ENCODE assay signal across 14 cellular contexts in genomic region chr17:82674656-82675475, GRCh38. TPM values are rescaled to one million over a fixed set of nuclear protein-coding genes. Genes with fewer than 3 reads are reported as not detected.
DNase-seq lines count a peak whose midpoint lies in the region; ATAC-seq and TF ChIP-seq lines count a peak whose summit lies in the region.
"Had no signal": no experiment of that assay in that cellular context is flagged by ENCODE, and none has a peak within 500 bp of the region (broad histone marks: within the 10 kb centered on the region; RNA-seq: fewer than 3 reads in every experiment).

No MANE protein-coding gene starts in this region.

- ATAC-seq in HG03135 (IDR thresholded peaks at IDR 0.05; ENCODE audit: unreplicated experiment): no peak
- ATAC-seq in lower lobe of right lung: no peak

- no peaks in the 10 kb centered on the region for H3K9me3 ChIP-seq in lower lobe of right lung

- H3K27ac ChIP-seq in angular gyrus (ENCODE audit: low read depth, low read length) (peak overlapping the region; percentile 96), lower lobe of right lung (no peak overlapping the region)

- H3K36me3 Mint-ChIP-seq in glutamatergic neuron (ENCODE audit: unreplicated experiment) (no peaks in the 10 kb centered on the region), Calu3 (ENCODE audit: insufficient read depth, unreplicated experiment) (peaks cover 14% of the 10 kb centered on the region)

- H3K4me1 Mint-ChIP-seq in glutamatergic neuron (ENCODE audit: low read depth, unreplicated experiment): peaks cover 4% of the 10 kb centered on the region
- peaks cover 9% of the 10 kb centered on the region for H3K4me1 Mint-ChIP-seq in Calu3 (ENCODE audit: low read depth, unreplicated experiment)

- DNase-seq in COR-L47 (lab: John Stamatoyannopoulos, UW) (peak; percentile 83), glutamatergic neuron (no peak), myocyte (ENCODE audit: low read depth) (peak; percentile 67), lower lobe of right lung (no peak), Calu3 (no peak), HCEC 1CT (no peak)
- DNase-seq: activated CD4-positive, alpha-beta T cell treated with anti-CD3 and anti-CD28 coated beads for 4 hours; activated CD8-positive, alpha-beta memory T cell treated with anti-CD3 and anti-CD28 coated beads, Interleukin-2, amount 50 U/mL, for 48 hours; activated naive CD4-positive, alpha-beta T cell treated with anti-CD3 and anti-CD28 coated beads for 36 hours; effector CD4-positive, alpha-beta T cell; NCI-H1105 had no signal

- peaks cover 6% of the 10 kb centered on the region for H3K27me3 Mint-ChIP-seq in glutamatergic neuron (ENCODE audit: unreplicated experiment)
- no peaks in the 10 kb centered on the region for H3K27me3 Mint-ChIP-seq in Calu3 (ENCODE audit: unreplicated experiment)

- peak overlapping the region; percentile 25 for H3K27ac Mint-ChIP-seq in glutamatergic neuron (ENCODE audit: unreplicated experiment)
- no peak overlapping the region for H3K27ac Mint-ChIP-seq in Calu3 (ENCODE audit: unreplicated experiment)
- H3K27ac Mint-ChIP-seq: activated naive CD4-positive, alpha-beta T cell treated with anti-CD3 and anti-CD28 coated beads for 36 hours; nephron had no signal

- no TSS peak for BruUV-seq in Calu3 (replicated peaks; lab: Mats Ljungman, UMichigan)

- H3K9me3 Mint-ChIP-seq in glutamatergic neuron (ENCODE audit: unreplicated experiment) (peaks cover 2% of the 10 kb centered on the region), Calu3 (ENCODE audit: low read depth, unreplicated experiment) (no peaks in the 10 kb centered on the region)
- H3K9me3 Mint-ChIP-seq: activated naive CD4-positive, alpha-beta T cell treated with anti-CD3 and anti-CD28 coated beads for 36 hours; nephron had no signal

- H3K27me3 ChIP-seq in lower lobe of right lung (ENCODE audit: low read depth): no peaks in the 10 kb centered on the region

- no peak overlapping the region for H3K4me3 ChIP-seq in lower lobe of right lung

- CTCF ChIA-PET in Calu3 (lab: Charles Lee): no interaction called here

- intact Hi-C loops in lower lobe of right lung (cut with DNase I): no loop called here
- intact Hi-C loops in Calu3 (cut with micrococcal nuclease; ENCODE audit: unreplicated experiment): no loop called here

- TF ChIP-seq CTCF in glutamatergic neuron (IDR thresholded peaks at IDR 0.05; ENCODE audit: partially characterized antibody, unreplicated experiment) (no peak), lower lobe of right lung (IDR thresholded peaks at IDR 0.05) (no peak), Calu3 (IDR thresholded peaks at IDR 0.05; ENCODE audit: unreplicated experiment) (no peak)

- H3K4me1 ChIP-seq in lower lobe of right lung: no peaks in the 10 kb centered on the region

- H3K4me3 Mint-ChIP-seq in glutamatergic neuron (ENCODE audit: unreplicated experiment) (no peak overlapping the region), Calu3 (ENCODE audit: low read depth, unreplicated experiment) (no peak overlapping the region)
- H3K4me3 Mint-ChIP-seq: activated naive CD4-positive, alpha-beta T cell treated with anti-CD3 and anti-CD28 coated beads for 36 hours; nephron had no signal

- H3K36me3 ChIP-seq in lower lobe of right lung: no peaks in the 10 kb centered on the region

RNA-seq across cellular contexts. Expression of gene RAB40B, which starts 23.6 kb away (rescaled TPM):
- total RNA-seq in glutamatergic neuron (ENCODE audit: unreplicated experiment) (14.6 TPM), myocyte (26.6 and 45.5 TPM in 2 replicates), lower lobe of right lung (10.2 TPM), Calu3 (2022) (20.5 and 21.9 TPM in 2 replicates)
- 28.5 TPM for polyA plus RNA-seq in myocyte (2012)

RNA-seq across cellular contexts. Expression of gene WDR45B, which starts 26.6 kb away (rescaled TPM):
- total RNA-seq in glutamatergic neuron (ENCODE audit: unreplicated experiment) (60.4 TPM), myocyte (88.2 and 97.7 TPM in 2 replicates), lower lobe of right lung (66.1 TPM), Calu3 (2022) (106 and 108 TPM in 2 replicates)
- 89.2 TPM for polyA plus RNA-seq in myocyte (2012)

RNA-seq across cellular contexts. Expression of gene FN3KRP, which starts 41.6 kb away (rescaled TPM):
- 28.1 TPM for total RNA-seq in glutamatergic neuron (ENCODE audit: unreplicated experiment)
- total RNA-seq in myocyte: 17.8 and 20.3 TPM in 2 replicates
- polyA plus RNA-seq in myocyte (2012): 38.6 TPM
- 28.1 TPM for total RNA-seq in lower lobe of right lung
- total RNA-seq in Calu3 (2022): 44.2 and 49.9 TPM in 2 replicates

Comparison
In these comparisons a context has a peak if more than half of its experiments do, and no peak if none do; other contexts are left out.
1. DNase-seq: peak in COR-L47 (single experiment) and myocyte (single experiment); none in glutamatergic neuron (single experiment), lower lobe of right lung (single experiment), Calu3 (single experiment) and HCEC 1CT (single experiment).